ENCODE assay signal across 6 cellular contexts in genomic region chr10:133377818-133378250, GRCh38. TPM values are rescaled to one million over a fixed set of nuclear protein-coding genes. Genes with fewer than 3 reads are reported as not detected.
DNase-seq lines count a peak whose midpoint lies in the region; ATAC-seq, FAIRE-seq and TF ChIP-seq lines count a peak whose summit lies in the region.

No MANE protein-coding gene starts in this region.

- peak overlapping the region; percentile 64 to 77 (median 73) for H3K4me3 ChIP-seq in keratinocyte (ENCODE audit: control insufficient read depth in 2 of 3, extremely low read depth in 1 of 3, insufficient read depth in 2 of 3, low read depth in 1 of 3, low read length in 3 of 3)

- H3K27ac ChIP-seq in keratinocyte (ENCODE audit: control insufficient read depth, insufficient read depth, low read length), result no peak overlapping the region

- H2AFZ ChIP-seq in keratinocyte (ENCODE audit: control insufficient read depth, low read length), result peak overlapping the region; percentile 92

- no peaks in the 10 kb centered on the region for H3K9me3 Mint-ChIP-seq in stimulated activated naive CD8-positive, alpha-beta T cell treated with anti-CD3 and anti-CD28 coated beads, Interleukin-15, Interleukin-2, amounts not matched to agents 100 ng/mL and 50 ng/mL, for 24 hours

- FAIRE-seq in keratinocyte (lab: Jason Lieb, UNC), result no peak

- no peak for DNase-seq in stimulated activated naive CD8-positive, alpha-beta T cell treated with anti-CD3 and anti-CD28 coated beads, Interleukin-15, Interleukin-2, amounts not matched to agents 100 U/mL and 50 U/mL, for 24 hours
- no peak for DNase-seq in keratinocyte (ENCODE audit: low read depth, low spot score)
- DNase-seq in stimulated activated CD4-positive, alpha-beta T cell treated with anti-CD3 and anti-CD28 coated beads, Interleukin-12 subunit alpha, Interleukin-12 subunit beta, amount 100 ng/mL, for 4 hours, result no peak

- H3K27me3 Mint-ChIP-seq in stimulated activated naive CD8-positive, alpha-beta T cell treated with anti-CD3 and anti-CD28 coated beads, Interleukin-15, Interleukin-2, amounts not matched to agents 100 ng/mL and 50 ng/mL, for 24 hours, result no peaks in the 10 kb centered on the region

- H3K27me3 ChIP-seq in keratinocyte (ENCODE audit: control insufficient read depth, extremely low read depth, insufficient read depth, low read length), result no peaks in the 10 kb centered on the region

- H3K4me3 Mint-ChIP-seq in stimulated activated naive CD8-positive, alpha-beta T cell treated with anti-CD3 and anti-CD28 coated beads, Interleukin-15, Interleukin-2, amounts not matched to agents 100 ng/mL and 50 ng/mL, for 24 hours, result peak overlapping the region; percentile 76

- H3K4me1 ChIP-seq in keratinocyte (ENCODE audit: control insufficient read depth, extremely low read depth, insufficient read depth, low read length), result peaks cover 3% of the 10 kb centered on the region

- no peaks in the 10 kb centered on the region for H3K9me1 ChIP-seq in keratinocyte (ENCODE audit: control insufficient read depth, extremely low read depth, insufficient read depth, low read length)

- no peak for ATAC-seq in stimulated activated naive CD8-positive, alpha-beta T cell treated with anti-CD3 and anti-CD28 coated beads, Interleukin-15, Interleukin-2, amounts not matched to agents 100 U/mL and 50 U/mL, for 24 hours
- ATAC-seq in HG03565 (IDR thresholded peaks at IDR 0.05; ENCODE audit: unreplicated experiment) (no peak), GM19023 (IDR thresholded peaks at IDR 0.05; ENCODE audit: unreplicated experiment) (no peak)

- no peaks in the 10 kb centered on the region for H4K20me1 ChIP-seq in keratinocyte (ENCODE audit: control insufficient read depth, extremely low read depth, insufficient read depth, low read length)

- no peaks in the 10 kb centered on the region for H3K9me3 ChIP-seq in keratinocyte (ENCODE audit: control insufficient read depth, low read depth, low read length)

- TF ChIP-seq CTCF in keratinocyte (optimal IDR thresholded peaks at IDR 0.05 in 1 of 3, IDR thresholded peaks at IDR 0.05 in 1 of 3, conservative IDR thresholded peaks at IDR 0.05 in 1 of 3; ENCODE audit: extremely low read depth in 1 of 3, insufficient read depth in 2 of 3, low read length in 3 of 3), result no peak

- H3K4me2 ChIP-seq in keratinocyte (ENCODE audit: control insufficient read depth, extremely low read depth, insufficient read depth, low read depth, low read length), result peak overlapping the region; percentile 92

- H3K36me3 ChIP-seq in keratinocyte (ENCODE audit: control insufficient read depth in 2 of 2, extremely low read depth in 1 of 2, insufficient read depth in 2 of 2, low read length in 2 of 2), result no peaks in the 10 kb centered on the region

- H3K36me3 Mint-ChIP-seq in stimulated activated naive CD8-positive, alpha-beta T cell treated with anti-CD3 and anti-CD28 coated beads, Interleukin-15, Interleukin-2, amounts not matched to agents 100 ng/mL and 50 ng/mL, for 24 hours (ENCODE audit: low read depth), result no peaks in the 10 kb centered on the region

- H3K27ac Mint-ChIP-seq in stimulated activated naive CD8-positive, alpha-beta T cell treated with anti-CD3 and anti-CD28 coated beads, Interleukin-15, Interleukin-2, amounts not matched to agents 100 ng/mL and 50 ng/mL, for 24 hours, result peak overlapping the region; percentile 11

- dilution Hi-C loops in keratinocyte (cut with MboI; ENCODE audit: extremely low pct_ligation_motif_present, low sequenced_read_pairs), result no loop called here

- no peaks in the 10 kb centered on the region for H3K79me2 ChIP-seq in keratinocyte (ENCODE audit: control insufficient read depth, insufficient read depth, low read length)

- H3K4me1 Mint-ChIP-seq in stimulated activated naive CD8-positive, alpha-beta T cell treated with anti-CD3 and anti-CD28 coated beads, Interleukin-15, Interleukin-2, amounts not matched to agents 100 ng/mL and 50 ng/mL, for 24 hours (ENCODE audit: low read depth), result peaks cover 14% of the 10 kb centered on the region

- H3K9ac ChIP-seq in keratinocyte (ENCODE audit: control insufficient read depth, extremely low read depth, insufficient read depth, low read length), result peak overlapping the region; percentile 58

RNA-seq across cellular contexts. Expression of gene PAOX, which starts 1.2 kb away (rescaled TPM):
- polyA plus RNA-seq in keratinocyte, result 2.5 to 2.8 TPM (median 2.6 TPM) in 3 replicates
- polyA plus RNA-seq in keratinocyte (2011; ENCODE audit: low read depth), result 1.3 TPM
- 1.4 and 2.8 TPM in 2 replicates for polyA plus RNA-seq in keratinocyte (2011; cell fraction: cytosol; rRNA removed)
- 4.4 and 4.8 TPM in 2 replicates for polyA plus RNA-seq in keratinocyte (2011; cell fraction: nucleus; rRNA removed)
- polyA plus RNA-seq in keratinocyte (2012; ENCODE audit: low replicate concordance), result 2.3 and 3.2 TPM in 2 replicates
- 1.7 to 2.8 TPM (median 2.8 TPM) in 3 replicates for polyA minus RNA-seq in keratinocyte
- polyA minus RNA-seq in keratinocyte (2011; cell fraction: cytosol; rRNA and poly(A)+ RNA removed), result 3.1 TPM
- polyA minus RNA-seq in keratinocyte (2011; cell fraction: nucleus; rRNA and poly(A)+ RNA removed), result 1.7 and 2.0 TPM in 2 replicates

RNA-seq across cellular contexts. Expression of gene ECHS1, which starts 4.7 kb away (rescaled TPM):
- polyA plus RNA-seq in keratinocyte, result 18.1 to 73.9 TPM (median 27.1 TPM) in 3 replicates
- 14.8 TPM for polyA plus RNA-seq in keratinocyte (2011; ENCODE audit: low read depth)
- polyA plus RNA-seq in keratinocyte (2011; cell fraction: cytosol; rRNA removed), result 44.0 and 61.2 TPM in 2 replicates
- polyA plus RNA-seq in keratinocyte (2011; cell fraction: nucleus; rRNA removed), result 29.7 and 31.8 TPM in 2 replicates
- 51.7 and 67.9 TPM in 2 replicates for polyA plus RNA-seq in keratinocyte (2012; ENCODE audit: low replicate concordance)
- 18.8 to 37.9 TPM (median 19.9 TPM) in 3 replicates for polyA minus RNA-seq in keratinocyte
- polyA minus RNA-seq in keratinocyte (2011; cell fraction: cytosol; rRNA and poly(A)+ RNA removed), result 24.2 TPM
- 4.7 and 10.5 TPM in 2 replicates for polyA minus RNA-seq in keratinocyte (2011; cell fraction: nucleus; rRNA and poly(A)+ RNA removed)

RNA-seq across cellular contexts. Expression of gene MTG1, which starts 16.1 kb away (rescaled TPM):
- 30.8 to 36.9 TPM (median 31.6 TPM) in 3 replicates for polyA plus RNA-seq in keratinocyte
- polyA plus RNA-seq in keratinocyte (2011; ENCODE audit: low read depth), result 16.6 TPM
- 19.8 and 23.8 TPM in 2 replicates for polyA plus RNA-seq in keratinocyte (2011; cell fraction: cytosol; rRNA removed)
- polyA plus RNA-seq in keratinocyte (2011; cell fraction: nucleus; rRNA removed), result 90.1 and 94.9 TPM in 2 replicates
- 14.8 and 26.6 TPM in 2 replicates for polyA plus RNA-seq in keratinocyte (2012; ENCODE audit: low replicate concordance)
- polyA minus RNA-seq in keratinocyte, result 23.3 to 40.4 TPM (median 28.1 TPM) in 3 replicates
- polyA minus RNA-seq in keratinocyte (2011; cell fraction: cytosol; rRNA and poly(A)+ RNA removed), result 8.6 TPM
- 25.7 and 29.6 TPM in 2 replicates for polyA minus RNA-seq in keratinocyte (2011; cell fraction: nucleus; rRNA and poly(A)+ RNA removed)

RNA-seq across cellular contexts. Expression of gene FUOM, which starts 20.0 kb away (rescaled TPM):
- 11.3 to 15.5 TPM (median 14.2 TPM) in 3 replicates for polyA plus RNA-seq in keratinocyte
- polyA plus RNA-seq in keratinocyte (2011; ENCODE audit: low read depth), result 2.5 TPM
- polyA plus RNA-seq in keratinocyte (2011; cell fraction: cytosol; rRNA removed), result 7.3 and 21.6 TPM in 2 replicates
- 4.5 and 7.6 TPM in 2 replicates for polyA plus RNA-seq in keratinocyte (2011; cell fraction: nucleus; rRNA removed)
- 2.7 and 18.2 TPM in 2 replicates for polyA plus RNA-seq in keratinocyte (2012; ENCODE audit: low replicate concordance)
- polyA minus RNA-seq in keratinocyte, result 2.5 to 4.7 TPM (median 3.3 TPM) in 3 replicates
- 9.4 TPM for polyA minus RNA-seq in keratinocyte (2011; cell fraction: cytosol; rRNA and poly(A)+ RNA removed)
- 2.4 and 3.9 TPM in 2 replicates for polyA minus RNA-seq in keratinocyte (2011; cell fraction: nucleus; rRNA and poly(A)+ RNA removed)

RNA-seq across cellular contexts. Expression of gene PRAP1, which starts 30.7 kb away (rescaled TPM):
- not detected in 3 replicates for polyA plus RNA-seq in keratinocyte
- not detected for polyA plus RNA-seq in keratinocyte (2011; ENCODE audit: low read depth)
- not detected in 2 replicates for polyA plus RNA-seq in keratinocyte (2011; cell fraction: cytosol; rRNA removed)
- polyA plus RNA-seq in keratinocyte (2011; cell fraction: nucleus; rRNA removed), result not detected in 2 replicates
- not detected in 2 replicates for polyA plus RNA-seq in keratinocyte (2012; ENCODE audit: low replicate concordance)
- not detected in 3 replicates for polyA minus RNA-seq in keratinocyte
- not detected for polyA minus RNA-seq in keratinocyte (2011; cell fraction: cytosol; rRNA and poly(A)+ RNA removed)
- polyA minus RNA-seq in keratinocyte (2011; cell fraction: nucleus; rRNA and poly(A)+ RNA removed), result not detected in 2 replicates
